Comparison of ENCODE assay signal across 23 cellular contexts in genomic region chr6:30150151-30150550, GRCh38. TPM values are rescaled to one million over a fixed set of nuclear protein-coding genes. Genes with fewer than 3 reads are reported as not detected.
DNase-seq lines count a peak whose midpoint lies in the region; ATAC-seq, FAIRE-seq and TF ChIP-seq lines count a peak whose summit lies in the region.
"Had no signal": no experiment of that assay in that cellular context is flagged by ENCODE, and none has a peak within 500 bp of the region (broad histone marks: within the 10 kb centered on the region; RNA-seq: fewer than 3 reads in every experiment).

No MANE protein-coding gene starts in this region.

- no peak for TF ChIP-seq EP300 in K562 (IDR thresholded peaks at IDR 0.05; ENCODE audit: low read length)

- DNase-seq in NCI-H226, result peak; percentile 20
- no peak for DNase-seq in K562 (ENCODE audit: extremely low read depth in 1 of 4, low spot score in 3 of 4)
- DNase-seq in islet precursor cell, result peak; percentile 35
- DNase-seq in renal cortical epithelial cell (ENCODE audit: low read depth), result peak; percentile 75
- DNase-seq in stimulated activated CD4-positive, alpha-beta T cell treated with anti-CD3 and anti-CD28 coated beads, Interleukin-12 subunit alpha, Interleukin-12 subunit beta, amount 100 ng/mL, for 4 hours, result no peak
- DNase-seq: Caco-2; CD4-positive, alpha-beta T cell; DMS 273 treated with DMSO at 0.1 percent for 48 hours; DND-41; GM23248; IMR-90; MG63; NCI-H1417 treated with DMSO at 0.1 percent for 48 hours; NCI-H187 treated with DMSO at 0.1 percent for 48 hours; NCI-H510A treated with DMSO at 0.1 percent for 48 hours; NCI-H748 treated with DMSO at 0.1 percent for 48 hours had no signal

- in situ Hi-C loops in K562 (cut with MboI), result no loop called here

- CTCF ChIA-PET in K562 (lab: Yijun Ruan, JAX; ENCODE audit: low intra/inter-chr PET ratio), result no interaction called here

- POLR2A ChIA-PET in K562 (lab: Yijun Ruan, JAX), result interaction anchor here (0.6 kb wide), 1 partner anchor 57 kb away, joined by 3 read pairs; no protein-coding TSS in a partner anchor

- H3K4me2 ChIP-seq in K562 (ENCODE audit: insufficient read depth, low read length), result no peak overlapping the region; the same call in 1 of the 2 replicates
- H3K4me2 ChIP-seq: BLaER1 had no signal

- peaks cover 5 to 39% of the 10 kb centered on the region in 2 experiments; a peak in 4 of 5 replicates for H3K27me3 ChIP-seq in K562 (ENCODE audit: control insufficient read depth in 2 of 2, insufficient read depth in 2 of 2, low read length in 2 of 2)
- H3K27me3 ChIP-seq: BLaER1, MG63 had no signal

- FAIRE-seq in K562 (lab: Jason Lieb, UNC), result no peak
- FAIRE-seq: GM12891, HTR-8/SVneo had no signal

- H3K4me1 ChIP-seq in K562 (replicated peaks in 1 of 2; ENCODE audit: control insufficient read depth in 2 of 2, insufficient read depth in 2 of 2, low read length in 2 of 2), result peaks cover 4 to 21% of the 10 kb centered on the region in 2 experiments
- H3K4me1 ChIP-seq: Caco-2, HAP-1 had no signal

- ATAC-seq in K562 (no peak), HG03342 (IDR thresholded peaks at IDR 0.05; ENCODE audit: unreplicated experiment) (no peak), HG02588 (IDR thresholded peaks at IDR 0.05; ENCODE audit: unreplicated experiment) (no peak)
- ATAC-seq: Panc1 had no signal

- intact Hi-C loops in K562 (cut with micrococcal nuclease), result no loop called here

- WGBS in K562 (ENCODE audit: insufficient coverage, low coverage, missing lambda C conversion rate), result 11% methylated on average over 5 of the region's 5 CpGs

- H3K4me3 ChIP-seq in K562, result no peak overlapping the region
- H3K4me3 ChIP-seq: BLaER1, GM23248, HAP-1, MG63 had no signal

- peak overlapping the region; percentile 25 for H2AFZ ChIP-seq in K562 (ENCODE audit: low read depth, low read length)
- H2AFZ ChIP-seq: GM23248 had no signal

- H4K20me1 ChIP-seq in K562 (replicated peaks; ENCODE audit: control insufficient read depth, insufficient read depth, low read length), result no peaks in the 10 kb centered on the region
- H4K20me1 ChIP-seq: BLaER1 had no signal

- H3K36me3 ChIP-seq in K562 (ENCODE audit: control insufficient read depth, insufficient read depth, low read length), result no peaks in the 10 kb centered on the region
- H3K36me3 ChIP-seq: BLaER1, HAP-1, MG63 had no signal

- no peaks in the 10 kb centered on the region for H3K9me1 ChIP-seq in K562 (ENCODE audit: control insufficient read depth, insufficient read depth, low read length)

- no peak for TF ChIP-seq CTCF in K562 (IDR thresholded peaks at IDR 0.05 in 2 of 3, conservative IDR thresholded peaks at IDR 0.05 in 1 of 3; ENCODE audit: insufficient read depth in 2 of 3, low read depth in 1 of 3, low read length in 3 of 3)

- no peak overlapping the region for H3K9ac ChIP-seq in K562 (ENCODE audit: insufficient read depth in 1 of 2, low read depth in 2 of 2, low read length in 2 of 2)
- H3K9ac ChIP-seq: BLaER1, GM23248 had no signal

- no peaks in the 10 kb centered on the region for H3K79me2 ChIP-seq in K562 (ENCODE audit: control insufficient read depth, insufficient read depth, low read length)

- TF ChIP-seq POLR2A in K562 (conservative IDR thresholded peaks at IDR 0.05), result no peak

- no peak for TF ChIP-seq RAD21 in K562 (CRISPR knock-in tag; conservative IDR thresholded peaks at IDR 0.05 in 1 of 2, IDR thresholded peaks at IDR 0.05 in 1 of 2)

- no peak overlapping the region for H3K27ac ChIP-seq in K562 (ENCODE audit: extremely low read depth, low read depth, low read length)
- H3K27ac ChIP-seq: BLaER1, GM23248 had no signal

- no peaks in the 10 kb centered on the region for H3K9me3 ChIP-seq in K562 (replicated peaks; ENCODE audit: control insufficient read depth, insufficient read depth, low read depth, low read length)
- H3K9me3 ChIP-seq: BLaER1, Caco-2, HAP-1, MG63 had no signal

- BruUV-seq in K562 (replicated peaks; lab: Mats Ljungman, UMichigan), result no TSS peak

RNA-seq across cellular contexts. Expression of gene TRIM10, which starts 10.9 kb away (rescaled TPM):
- total RNA-seq in K562 (2011; cell fraction: chromatin; rRNA removed; ENCODE audit: low replicate concordance), result 0.07 TPM in 1 of 2 replicates, not detected in the other
- not detected in 2 replicates for total RNA-seq in K562 (2011; cell fraction: nucleolus; rRNA removed)
- total RNA-seq in K562 (2011; cell fraction: nucleoplasm; rRNA removed), result 0.15 TPM in 1 of 2 replicates, not detected in the other
- total RNA-seq in K562 (2014; rRNA removed) (0.36 and 0.61 TPM in 2 replicates), K562 (2014; rRNA removed; fragmentation: Illumina TruSeq; extraction: Trizol) (0.65 and 0.73 TPM in 2 replicates), K562 (2015; rRNA removed; fragmentation: Illumina TruSeq; extraction: Trizol) (0.36 and 0.38 TPM in 2 replicates), K562 (2021) (0.58 and 0.86 TPM in 2 replicates), renal cortical epithelial cell (under 0.01 TPM in 1 of 2 replicates, not detected in the other)
- polyA plus RNA-seq in K562 (2011; rRNA removed) (0.26 and 0.31 TPM in 2 replicates), K562 (2014; fragmentation: Illumina TruSeq; extraction: Trizol) (0.74 and 0.83 TPM in 2 replicates), K562 (2014; fragmentation: Nextera tagmentation; extraction: Ambion mirVana) (under 1 TPM; 0.15 to 0.36 TPM), K562 (2014; rRNA removed) (0.90 and 1.00 TPM in 2 replicates)
- polyA plus RNA-seq in K562 (2011; cell fraction: cytosol; rRNA removed), result 0.09 and 0.19 TPM in 2 replicates
- polyA plus RNA-seq in K562 (2011; cell fraction: nucleus; rRNA removed), result 0.40 and 0.62 TPM in 2 replicates
- polyA plus RNA-seq in K562 (2012), result 0.55 and 0.68 TPM in 2 replicates
- polyA minus RNA-seq in K562 (2011; rRNA and poly(A)+ RNA removed), result 0.09 and 0.14 TPM in 2 replicates
- not detected in 2 replicates for polyA minus RNA-seq in K562 (2011; cell fraction: cytosol; rRNA and poly(A)+ RNA removed)
- 0.11 TPM in 1 of 2 replicates, not detected in the other for polyA minus RNA-seq in K562 (2011; cell fraction: nucleus; rRNA and poly(A)+ RNA removed)
- total RNA-seq: CD4-positive, alpha-beta T cell; IMR-90 had no signal
- polyA plus RNA-seq: GM23248, IMR-90 had no signal

RNA-seq across cellular contexts. Expression of gene TRIM15, which starts 13.2 kb away (rescaled TPM):
- total RNA-seq in K562 (2011; cell fraction: chromatin; rRNA removed; ENCODE audit: low replicate concordance), result 0.30 TPM in 1 of 2 replicates, not detected in the other
- total RNA-seq in K562 (2011; cell fraction: nucleolus; rRNA removed), result not detected in 2 replicates
- not detected in 2 replicates for total RNA-seq in K562 (2011; cell fraction: nucleoplasm; rRNA removed)
- total RNA-seq in K562 (2014; rRNA removed) (2.3 and 2.6 TPM in 2 replicates), K562 (2014; rRNA removed; fragmentation: Illumina TruSeq; extraction: Trizol) (0.80 and 0.91 TPM in 2 replicates), K562 (2015; rRNA removed; fragmentation: Illumina TruSeq; extraction: Trizol) (0.34 and 0.83 TPM in 2 replicates), K562 (2021) (1.2 TPM in 2 replicates), renal cortical epithelial cell (0.17 TPM in 1 of 2 replicates, not detected in the other)
- polyA plus RNA-seq in K562 (2011; rRNA removed) (0.21 and 0.65 TPM in 2 replicates), K562 (2014; fragmentation: Illumina TruSeq; extraction: Trizol) (0.70 and 1.2 TPM in 2 replicates), K562 (2014; fragmentation: Nextera tagmentation; extraction: Ambion mirVana) (under 1 TPM; 0.06 to 0.15 TPM), K562 (2014; rRNA removed) (2.2 and 2.9 TPM in 2 replicates)
- polyA plus RNA-seq in K562 (2011; cell fraction: cytosol; rRNA removed), result 0.09 and 0.13 TPM in 2 replicates
- polyA plus RNA-seq in K562 (2011; cell fraction: nucleus; rRNA removed), result 0.98 and 1.8 TPM in 2 replicates
- polyA plus RNA-seq in K562 (2012), result 0.99 and 1.2 TPM in 2 replicates
- 0.14 and 0.42 TPM in 2 replicates for polyA minus RNA-seq in K562 (2011; rRNA and poly(A)+ RNA removed)
- polyA minus RNA-seq in K562 (2011; cell fraction: cytosol; rRNA and poly(A)+ RNA removed), result 1.6 TPM in 1 of 2 replicates, not detected in the other
- 0.54 and 0.89 TPM in 2 replicates for polyA minus RNA-seq in K562 (2011; cell fraction: nucleus; rRNA and poly(A)+ RNA removed)
- total RNA-seq: CD4-positive, alpha-beta T cell; GM23248; IMR-90 had no signal
- polyA plus RNA-seq: GM23248, IMR-90 had no signal

RNA-seq across cellular contexts. Expression of gene TRIM40, which starts 14.2 kb away (rescaled TPM):
- total RNA-seq in K562 (2011; cell fraction: chromatin; rRNA removed; ENCODE audit: low replicate concordance), result not detected in 2 replicates
- not detected in 2 replicates for total RNA-seq in K562 (2011; cell fraction: nucleolus; rRNA removed)
- total RNA-seq in K562 (2011; cell fraction: nucleoplasm; rRNA removed), result not detected in 2 replicates
- not detected in 2 replicates for total RNA-seq in K562 (2014; rRNA removed)
- total RNA-seq in K562 (2014; rRNA removed; fragmentation: Illumina TruSeq; extraction: Trizol), result not detected in 2 replicates
- not detected in 2 replicates for total RNA-seq in K562 (2015; rRNA removed; fragmentation: Illumina TruSeq; extraction: Trizol)
- total RNA-seq in K562 (2021), result not detected in 2 replicates
- polyA plus RNA-seq in K562 (2011; rRNA removed), result not detected in 2 replicates
- not detected in 2 replicates for polyA plus RNA-seq in K562 (2011; cell fraction: cytosol; rRNA removed)
- 0.10 TPM in 1 of 2 replicates, not detected in the other for polyA plus RNA-seq in K562 (2011; cell fraction: nucleus; rRNA removed)
- polyA plus RNA-seq in K562 (2012), result 0.10 TPM in 1 of 2 replicates, not detected in the other
- polyA plus RNA-seq in K562 (2014; fragmentation: Illumina TruSeq; extraction: Trizol), result not detected in 2 replicates
- under 1 TPM in 1 of 2 experiments, not detected in 1; 0.04 TPM for polyA plus RNA-seq in K562 (2014; fragmentation: Nextera tagmentation; extraction: Ambion mirVana)
- 0.08 TPM in 1 of 2 replicates, not detected in the other for polyA plus RNA-seq in K562 (2014; rRNA removed)
- polyA minus RNA-seq in K562 (2011; rRNA and poly(A)+ RNA removed), result not detected in 2 replicates
- not detected in 2 replicates for polyA minus RNA-seq in K562 (2011; cell fraction: cytosol; rRNA and poly(A)+ RNA removed)
- polyA minus RNA-seq in K562 (2011; cell fraction: nucleus; rRNA and poly(A)+ RNA removed), result not detected in 2 replicates
- total RNA-seq in renal cortical epithelial cell, result not detected in 2 replicates
- total RNA-seq: Caco-2; CD4-positive, alpha-beta T cell; GM23248; IMR-90 had no signal
- polyA plus RNA-seq: GM23248, IMR-90 had no signal

RNA-seq across cellular contexts. Expression of gene TRIM31, which starts 37.3 kb away (rescaled TPM):
- total RNA-seq in K562 (2011; cell fraction: chromatin; rRNA removed; ENCODE audit: low replicate concordance), result not detected in 2 replicates
- not detected in 2 replicates for total RNA-seq in K562 (2011; cell fraction: nucleolus; rRNA removed)
- total RNA-seq in K562 (2011; cell fraction: nucleoplasm; rRNA removed), result not detected in 2 replicates
- total RNA-seq in K562 (2014; rRNA removed) (not detected in 2 replicates), K562 (2014; rRNA removed; fragmentation: Illumina TruSeq; extraction: Trizol) (not detected in 2 replicates), K562 (2015; rRNA removed; fragmentation: Illumina TruSeq; extraction: Trizol) (not detected in 2 replicates), K562 (2021) (not detected in 2 replicates), renal cortical epithelial cell (not detected in 2 replicates)
- polyA plus RNA-seq in K562 (2011; rRNA removed) (not detected in 2 replicates), K562 (2014; fragmentation: Illumina TruSeq; extraction: Trizol) (not detected in 2 replicates), K562 (2014; fragmentation: Nextera tagmentation; extraction: Ambion mirVana) (not detected), K562 (2014; rRNA removed) (not detected in 2 replicates)
- polyA plus RNA-seq in K562 (2011; cell fraction: cytosol; rRNA removed), result not detected in 2 replicates
- not detected in 2 replicates for polyA plus RNA-seq in K562 (2011; cell fraction: nucleus; rRNA removed)
- not detected in 2 replicates for polyA plus RNA-seq in K562 (2012)
- not detected in 2 replicates for polyA minus RNA-seq in K562 (2011; rRNA and poly(A)+ RNA removed)
- not detected in 2 replicates for polyA minus RNA-seq in K562 (2011; cell fraction: cytosol; rRNA and poly(A)+ RNA removed)
- not detected in 2 replicates for polyA minus RNA-seq in K562 (2011; cell fraction: nucleus; rRNA and poly(A)+ RNA removed)
- total RNA-seq: CD4-positive, alpha-beta T cell; GM23248; IMR-90 had no signal
- polyA plus RNA-seq: GM23248, IMR-90 had no signal

Comparison
In these comparisons a context has a peak if more than half of its experiments do, and no peak if none do; other contexts are left out.
1. DNase-seq: peak in NCI-H226 (single experiment), islet precursor cell (single experiment) and renal cortical epithelial cell (single experiment); none in K562 (0 of 4) and stimulated activated CD4-positive, alpha-beta T cell treated with anti-CD3 and anti-CD28 coated beads, Interleukin-12 subunit alpha, Interleukin-12 subunit beta, amount 100 ng/mL, for 4 hours (single experiment).